ENCODE assay signal across 9 cellular contexts in the genomic region with DNA sequence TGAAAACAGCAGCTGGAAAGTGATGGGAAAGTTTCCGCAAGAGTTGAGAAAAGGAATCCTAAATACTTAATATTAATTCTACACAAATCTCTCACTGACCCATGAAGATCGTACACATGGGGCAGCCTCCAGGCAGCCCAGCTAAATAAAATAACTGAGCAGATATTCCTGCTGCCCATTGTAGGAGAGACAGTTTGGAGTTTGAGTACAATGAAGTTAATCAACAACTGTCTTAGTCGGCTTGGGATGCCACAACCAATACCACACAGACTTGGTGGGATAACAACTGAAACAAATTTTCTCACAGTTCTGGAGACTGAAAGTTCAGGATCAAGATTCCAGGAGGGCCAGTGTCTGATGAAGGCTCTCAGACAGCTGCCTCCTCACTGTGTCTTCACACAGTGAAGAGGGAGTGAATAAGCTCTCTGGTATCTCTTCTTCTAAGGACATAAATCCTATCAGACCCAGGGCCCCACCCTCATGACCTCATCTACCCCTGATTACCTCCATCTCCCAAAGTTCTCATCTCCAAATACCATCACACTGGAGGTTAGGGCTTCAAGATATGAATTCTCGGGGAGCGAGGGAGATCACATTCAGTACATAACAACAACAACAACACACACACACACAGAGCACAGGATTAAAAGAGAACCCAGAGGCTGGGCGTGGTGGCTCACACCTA. TPM values are rescaled to one million over a fixed set of nuclear protein-coding genes. Genes with fewer than 3 reads are reported as not detected.
DNase-seq lines count a peak whose midpoint lies in the region; ATAC-seq and TF ChIP-seq lines count a peak whose summit lies in the region.
"Had no signal": no experiment of that assay in that cellular context is flagged by ENCODE, and none has a peak within 500 bp of the region (broad histone marks: within the 10 kb centered on the region; RNA-seq: fewer than 3 reads in every experiment).

No MANE protein-coding gene starts in this region.

- H3K36me3 Mint-ChIP-seq in GM23338 (ENCODE audit: low read depth): peaks cover 4% of the 10 kb centered on the region; the same call in 1 of the 3 replicates

- H3K27ac Mint-ChIP-seq in GM23338: no peak overlapping the region

- no peak for TF ChIP-seq EP300 in stomach (IDR thresholded peaks at IDR 0.05)

- CTCF ChIA-PET in A673 (lab: Charles Lee): no interaction called here

- H4K20me1 ChIP-seq in GM23338 (replicated peaks; ENCODE audit: insufficient read depth): peaks cover 21% of the 10 kb centered on the region

- no peaks in the 10 kb centered on the region for H3K9me2 ChIP-seq in GM23338 (ENCODE audit: insufficient read depth)

- H3K27ac ChIP-seq in A673 (ENCODE audit: low read depth, low read length, poor library complexity, severe bottlenecking) (peak overlapping the region; percentile 14), GM23338 (ENCODE audit: low read depth) (peak overlapping the region; percentile 56; the same call in 1 of the 2 replicates), stomach (no peak overlapping the region)

- intact Hi-C loops in A673 (cut with micrococcal nuclease; ENCODE audit: unreplicated experiment): no loop called here
- intact Hi-C loops in stomach (cut with DNase I; ENCODE audit: low total_unique reads): loop anchor here (5.0 to 10.0 kb wide), 2 partner anchors 200 to 228 kb away; a partner anchor contains a TSS

- no peak for ATAC-seq in GM23338

- H3K4me2 ChIP-seq in GM23338: no peak overlapping the region

- H3K4me3 ChIP-seq in A673 (ENCODE audit: low read depth, low read length, poor library complexity, severe bottlenecking): no peak overlapping the region
- no peak overlapping the region for H3K4me3 ChIP-seq in GM23338
- no peak overlapping the region for H3K4me3 ChIP-seq in stomach

- H3K9me3 ChIP-seq in A673 (ENCODE audit: low read depth, low read length, poor library complexity, severe bottlenecking) (no peaks in the 10 kb centered on the region), stomach (no peaks in the 10 kb centered on the region)

- H3K36me3 ChIP-seq in A673 (ENCODE audit: insufficient read depth, low read length, poor library complexity, severe bottlenecking): no peaks in the 10 kb centered on the region
- no peaks in the 10 kb centered on the region for H3K36me3 ChIP-seq in GM23338 (ENCODE audit: insufficient read depth)
- H3K36me3 ChIP-seq in stomach: peaks cover 0 to 12% (median 2%) of the 10 kb centered on the region in 4 donors

- H3K9me3 Mint-ChIP-seq in GM23338: no peaks in the 10 kb centered on the region

- H3F3A ChIP-seq in GM23338 (replicated peaks; ENCODE audit: low read depth): no peaks in the 10 kb centered on the region

- H3K4me1 Mint-ChIP-seq in GM23338: no peaks in the 10 kb centered on the region

- H3K4me3 Mint-ChIP-seq in GM23338: no peak overlapping the region

- WGBS in stomach, 5 donors: 72 to 84% (median 81%) methylated on average over 6 of the region's 6 CpGs

- POLR2A ChIA-PET in A673 (lab: Charles Lee; ENCODE audit: low non-redundant PET): no interaction called here

- peaks cover 99% of the 10 kb centered on the region for H3K79me2 ChIP-seq in GM23338 (replicated peaks; ENCODE audit: insufficient read depth)

- no peak for TF ChIP-seq POLR2A in stomach (IDR thresholded peaks at IDR 0.05)

- no peak for DNase-seq in A673 (ENCODE audit: low spot score)
- no peak for DNase-seq in GM23338 (ENCODE audit: low spot score)
- peak; percentile 89 for DNase-seq in amniotic epithelial cell (ENCODE audit: low read depth)
- peak; percentile 70 for DNase-seq in kidney glomerular epithelial cell (lab: John Stamatoyannopoulos, UW)
- DNase-seq in stimulated activated CD4-positive, alpha-beta T cell treated with anti-CD3 and anti-CD28 coated beads, Interleukin-4, amount 100 ng/mL, for 4 hours: no peak
- no peak for DNase-seq in activated CD4-positive, CD25-positive, alpha-beta regulatory T cell treated with anti-CD3 and anti-CD28 coated beads, Interleukin-2, amount 50 U/mL, for 72 hours
- DNase-seq in stomach: no peak
- no peak for DNase-seq in GF-D8 (lab: John Stamatoyannopoulos, UW)
- DNase-seq: NCI-H526 had no signal

- H2AFZ ChIP-seq in GM23338: no peak overlapping the region

- H3K27me3 Mint-ChIP-seq in GM23338 (ENCODE audit: insufficient read depth, low read depth, poor library complexity): no peaks in the 10 kb centered on the region

- H3K4me1 ChIP-seq in A673 (ENCODE audit: insufficient read depth, low read length, poor library complexity, severe bottlenecking): peaks cover 5% of the 10 kb centered on the region
- no peaks in the 10 kb centered on the region for H3K4me1 ChIP-seq in GM23338 (ENCODE audit: insufficient read depth)
- H3K4me1 ChIP-seq in stomach: peaks cover 0 to 45% (median 9%) of the 10 kb centered on the region in 4 donors

- H3K27me3 ChIP-seq in A673 (replicated peaks; ENCODE audit: insufficient read depth, low read depth, low read length, poor library complexity): no peaks in the 10 kb centered on the region
- H3K27me3 ChIP-seq in GM23338 (ENCODE audit: insufficient read depth): no peaks in the 10 kb centered on the region
- no peaks in the 10 kb centered on the region for H3K27me3 ChIP-seq in stomach

- no TSS peak for BruUV-seq in A673 (replicated peaks; lab: Mats Ljungman, UMichigan)

- TF ChIP-seq CTCF in A673 (conservative IDR thresholded peaks at IDR 0.05; ENCODE audit: low read depth, low read length) (no peak), GM23338 (conservative IDR thresholded peaks at IDR 0.05; ENCODE audit: low read depth in 2 of 2) (no peak), stomach (IDR thresholded peaks at IDR 0.05) (no peak)

TF ChIP-seq in GM23338, 12 proteins besides CTCF, POLR2A, EP300 and RAD21:
- TF ChIP-seq, protein P1, sequence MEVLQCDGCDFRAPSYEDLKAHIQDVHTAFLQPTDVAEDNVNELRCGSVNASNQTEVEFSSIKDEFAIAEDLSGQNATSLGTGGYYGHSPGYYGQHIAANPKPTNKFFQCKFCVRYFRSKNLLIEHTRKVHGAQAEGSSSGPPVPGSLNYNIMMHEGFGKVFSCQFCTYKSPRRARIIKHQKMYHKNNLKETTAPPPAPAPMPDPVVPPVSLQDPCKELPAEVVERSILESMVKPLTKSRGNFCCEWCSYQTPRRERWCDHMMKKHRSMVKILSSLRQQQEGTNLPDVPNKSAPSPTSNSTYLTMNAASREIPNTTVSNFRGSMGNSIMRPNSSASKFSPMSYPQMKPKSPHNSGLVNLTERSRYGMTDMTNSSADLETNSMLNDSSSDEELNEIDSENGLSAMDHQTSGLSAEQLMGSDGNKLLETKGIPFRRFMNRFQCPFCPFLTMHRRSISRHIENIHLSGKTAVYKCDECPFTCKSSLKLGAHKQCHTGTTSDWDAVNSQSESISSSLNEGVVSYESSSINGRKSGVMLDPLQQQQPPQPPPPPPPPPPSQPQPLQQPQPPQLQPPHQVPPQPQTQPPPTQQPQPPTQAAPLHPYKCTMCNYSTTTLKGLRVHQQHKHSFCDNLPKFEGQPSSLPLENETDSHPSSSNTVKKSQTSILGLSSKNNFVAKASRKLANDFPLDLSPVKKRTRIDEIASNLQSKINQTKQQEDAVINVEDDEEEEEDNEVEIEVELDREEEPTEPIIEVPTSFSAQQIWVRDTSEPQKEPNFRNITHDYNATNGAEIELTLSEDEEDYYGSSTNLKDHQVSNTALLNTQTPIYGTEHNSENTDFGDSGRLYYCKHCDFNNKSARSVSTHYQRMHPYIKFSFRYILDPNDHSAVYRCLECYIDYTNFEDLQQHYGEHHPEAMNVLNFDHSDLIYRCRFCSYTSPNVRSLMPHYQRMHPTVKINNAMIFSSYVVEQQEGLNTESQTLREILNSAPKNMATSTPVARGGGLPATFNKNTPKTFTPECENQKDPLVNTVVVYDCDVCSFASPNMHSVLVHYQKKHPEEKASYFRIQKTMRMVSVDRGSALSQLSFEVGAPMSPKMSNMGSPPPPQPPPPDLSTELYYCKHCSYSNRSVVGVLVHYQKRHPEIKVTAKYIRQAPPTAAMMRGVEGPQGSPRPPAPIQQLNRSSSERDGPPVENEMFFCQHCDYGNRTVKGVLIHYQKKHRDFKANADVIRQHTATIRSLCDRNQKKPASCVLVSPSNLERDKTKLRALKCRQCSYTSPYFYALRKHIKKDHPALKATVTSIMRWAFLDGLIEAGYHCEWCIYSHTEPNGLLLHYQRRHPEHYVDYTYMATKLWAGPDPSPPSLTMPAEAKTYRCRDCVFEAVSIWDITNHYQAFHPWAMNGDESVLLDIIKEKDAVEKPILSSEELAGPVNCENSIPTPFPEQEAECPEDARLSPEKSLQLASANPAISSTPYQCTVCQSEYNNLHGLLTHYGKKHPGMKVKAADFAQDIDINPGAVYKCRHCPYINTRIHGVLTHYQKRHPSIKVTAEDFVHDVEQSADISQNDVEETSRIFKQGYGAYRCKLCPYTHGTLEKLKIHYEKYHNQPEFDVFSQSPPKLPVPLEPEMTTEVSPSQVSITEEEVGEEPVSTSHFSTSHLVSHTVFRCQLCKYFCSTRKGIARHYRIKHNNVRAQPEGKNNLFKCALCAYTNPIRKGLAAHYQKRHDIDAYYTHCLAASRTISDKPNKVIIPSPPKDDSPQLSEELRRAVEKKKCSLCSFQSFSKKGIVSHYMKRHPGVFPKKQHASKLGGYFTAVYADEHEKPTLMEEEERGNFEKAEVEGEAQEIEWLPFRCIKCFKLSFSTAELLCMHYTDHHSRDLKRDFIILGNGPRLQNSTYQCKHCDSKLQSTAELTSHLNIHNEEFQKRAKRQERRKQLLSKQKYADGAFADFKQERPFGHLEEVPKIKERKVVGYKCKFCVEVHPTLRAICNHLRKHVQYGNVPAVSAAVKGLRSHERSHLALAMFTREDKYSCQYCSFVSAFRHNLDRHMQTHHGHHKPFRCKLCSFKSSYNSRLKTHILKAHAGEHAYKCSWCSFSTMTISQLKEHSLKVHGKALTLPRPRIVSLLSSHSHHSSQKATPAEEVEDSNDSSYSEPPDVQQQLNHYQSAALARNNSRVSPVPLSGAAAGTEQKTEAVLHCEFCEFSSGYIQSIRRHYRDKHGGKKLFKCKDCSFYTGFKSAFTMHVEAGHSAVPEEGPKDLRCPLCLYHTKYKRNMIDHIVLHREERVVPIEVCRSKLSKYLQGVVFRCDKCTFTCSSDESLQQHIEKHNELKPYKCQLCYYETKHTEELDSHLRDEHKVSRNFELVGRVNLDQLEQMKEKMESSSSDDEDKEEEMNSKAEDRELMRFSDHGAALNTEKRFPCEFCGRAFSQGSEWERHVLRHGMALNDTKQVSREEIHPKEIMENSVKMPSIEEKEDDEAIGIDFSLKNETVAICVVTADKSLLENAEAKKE (CRISPR knock-in tag; IDR thresholded peaks at IDR 0.05): no peak
- TF ChIP-seq POLR2AphosphoS5 (IDR thresholded peaks at IDR 0.05; ENCODE audit: low read depth) (no peak), ZNF331 (CRISPR knock-in tag; IDR thresholded peaks at IDR 0.05; ENCODE audit: low read depth) (no peak)

RNA-seq across cellular contexts. Expression of a gene that starts 9.7 kb away (rescaled TPM):
- 41.7 and 49.6 TPM in 2 replicates for total RNA-seq in A673 (2021)
- 38.3 and 41.0 TPM in 2 replicates for total RNA-seq in GM23338 (2014; rRNA removed; shearing (Covaris generic))
- polyA plus RNA-seq in GM23338 (2016; fragmentation: Nextera tagmentation; extraction: Ambion mirVana): 6.2 and 8.3 TPM in 2 replicates
- 10 to 100 TPM; 23.7 to 92.8 (median 41.6) TPM for total RNA-seq in stomach
- polyA plus RNA-seq in stomach: 1 to 10 TPM; 4.0 to 6.3 (median 6.0) TPM

Comparison
In these comparisons a context has a peak if more than half of its experiments do, and no peak if none do; other contexts are left out.
1. DNase-seq: peak in amniotic epithelial cell (single experiment) and kidney glomerular epithelial cell (single experiment); none in A673 (single experiment), GM23338 (single experiment), stimulated activated CD4-positive, alpha-beta T cell treated with anti-CD3 and anti-CD28 coated beads, Interleukin-4, amount 100 ng/mL, for 4 hours (0 of 2), activated CD4-positive, CD25-positive, alpha-beta regulatory T cell treated with anti-CD3 and anti-CD28 coated beads, Interleukin-2, amount 50 U/mL, for 72 hours (single experiment), stomach (single experiment) and GF-D8 (single experiment).
2. H3K27ac ChIP-seq: peak in A673 (single experiment) and GM23338 (single experiment); none in stomach (0 of 5).